In genomic region chr2:237440819-237441281, GRCh38 we compare ENCODE assay signal across 1 cellular context.
TF ChIP-seq lines count a peak whose summit lies in the region.

No MANE protein-coding gene starts in this region.

TF ChIP-seq in GM12878, 131 proteins besides CTCF, POLR2A, EP300 and RAD21 (continued from another document and continues in another):
- TF ChIP-seq, protein P1, sequence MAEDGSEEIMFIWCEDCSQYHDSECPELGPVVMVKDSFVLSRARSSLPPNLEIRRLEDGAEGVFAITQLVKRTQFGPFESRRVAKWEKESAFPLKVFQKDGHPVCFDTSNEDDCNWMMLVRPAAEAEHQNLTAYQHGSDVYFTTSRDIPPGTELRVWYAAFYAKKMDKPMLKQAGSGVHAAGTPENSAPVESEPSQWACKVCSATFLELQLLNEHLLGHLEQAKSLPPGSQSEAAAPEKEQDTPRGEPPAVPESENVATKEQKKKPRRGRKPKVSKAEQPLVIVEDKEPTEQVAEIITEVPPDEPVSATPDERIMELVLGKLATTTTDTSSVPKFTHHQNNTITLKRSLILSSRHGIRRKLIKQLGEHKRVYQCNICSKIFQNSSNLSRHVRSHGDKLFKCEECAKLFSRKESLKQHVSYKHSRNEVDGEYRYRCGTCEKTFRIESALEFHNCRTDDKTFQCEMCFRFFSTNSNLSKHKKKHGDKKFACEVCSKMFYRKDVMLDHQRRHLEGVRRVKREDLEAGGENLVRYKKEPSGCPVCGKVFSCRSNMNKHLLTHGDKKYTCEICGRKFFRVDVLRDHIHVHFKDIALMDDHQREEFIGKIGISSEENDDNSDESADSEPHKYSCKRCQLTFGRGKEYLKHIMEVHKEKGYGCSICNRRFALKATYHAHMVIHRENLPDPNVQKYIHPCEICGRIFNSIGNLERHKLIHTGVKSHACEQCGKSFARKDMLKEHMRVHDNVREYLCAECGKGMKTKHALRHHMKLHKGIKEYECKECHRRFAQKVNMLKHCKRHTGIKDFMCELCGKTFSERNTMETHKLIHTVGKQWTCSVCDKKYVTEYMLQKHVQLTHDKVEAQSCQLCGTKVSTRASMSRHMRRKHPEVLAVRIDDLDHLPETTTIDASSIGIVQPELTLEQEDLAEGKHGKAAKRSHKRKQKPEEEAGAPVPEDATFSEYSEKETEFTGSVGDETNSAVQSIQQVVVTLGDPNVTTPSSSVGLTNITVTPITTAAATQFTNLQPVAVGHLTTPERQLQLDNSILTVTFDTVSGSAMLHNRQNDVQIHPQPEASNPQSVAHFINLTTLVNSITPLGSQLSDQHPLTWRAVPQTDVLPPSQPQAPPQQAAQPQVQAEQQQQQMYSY (CRISPR knock-in tag; IDR thresholded peaks at IDR 0.05) = no peak
- TF ChIP-seq RELB (IDR thresholded peaks at IDR 0.05; ENCODE audit: low read depth) = no peak
- no peak for TF ChIP-seq ZBED1 (IDR thresholded peaks at IDR 0.05; ENCODE audit: borderline replicate concordance)
- no peak for TF ChIP-seq PML (IDR thresholded peaks at IDR 0.05; ENCODE audit: low read length)
- TF ChIP-seq ZSCAN29 (IDR thresholded peaks at IDR 0.05) = no peak
- TF ChIP-seq, protein P2, sequence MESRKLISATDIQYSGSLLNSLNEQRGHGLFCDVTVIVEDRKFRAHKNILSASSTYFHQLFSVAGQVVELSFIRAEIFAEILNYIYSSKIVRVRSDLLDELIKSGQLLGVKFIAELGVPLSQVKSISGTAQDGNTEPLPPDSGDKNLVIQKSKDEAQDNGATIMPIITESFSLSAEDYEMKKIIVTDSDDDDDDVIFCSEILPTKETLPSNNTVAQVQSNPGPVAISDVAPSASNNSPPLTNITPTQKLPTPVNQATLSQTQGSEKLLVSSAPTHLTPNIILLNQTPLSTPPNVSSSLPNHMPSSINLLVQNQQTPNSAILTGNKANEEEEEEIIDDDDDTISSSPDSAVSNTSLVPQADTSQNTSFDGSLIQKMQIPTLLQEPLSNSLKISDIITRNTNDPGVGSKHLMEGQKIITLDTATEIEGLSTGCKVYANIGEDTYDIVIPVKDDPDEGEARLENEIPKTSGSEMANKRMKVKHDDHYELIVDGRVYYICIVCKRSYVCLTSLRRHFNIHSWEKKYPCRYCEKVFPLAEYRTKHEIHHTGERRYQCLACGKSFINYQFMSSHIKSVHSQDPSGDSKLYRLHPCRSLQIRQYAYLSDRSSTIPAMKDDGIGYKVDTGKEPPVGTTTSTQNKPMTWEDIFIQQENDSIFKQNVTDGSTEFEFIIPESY (IDR thresholded peaks at IDR 0.05) = no peak
- TF ChIP-seq, protein P3, sequence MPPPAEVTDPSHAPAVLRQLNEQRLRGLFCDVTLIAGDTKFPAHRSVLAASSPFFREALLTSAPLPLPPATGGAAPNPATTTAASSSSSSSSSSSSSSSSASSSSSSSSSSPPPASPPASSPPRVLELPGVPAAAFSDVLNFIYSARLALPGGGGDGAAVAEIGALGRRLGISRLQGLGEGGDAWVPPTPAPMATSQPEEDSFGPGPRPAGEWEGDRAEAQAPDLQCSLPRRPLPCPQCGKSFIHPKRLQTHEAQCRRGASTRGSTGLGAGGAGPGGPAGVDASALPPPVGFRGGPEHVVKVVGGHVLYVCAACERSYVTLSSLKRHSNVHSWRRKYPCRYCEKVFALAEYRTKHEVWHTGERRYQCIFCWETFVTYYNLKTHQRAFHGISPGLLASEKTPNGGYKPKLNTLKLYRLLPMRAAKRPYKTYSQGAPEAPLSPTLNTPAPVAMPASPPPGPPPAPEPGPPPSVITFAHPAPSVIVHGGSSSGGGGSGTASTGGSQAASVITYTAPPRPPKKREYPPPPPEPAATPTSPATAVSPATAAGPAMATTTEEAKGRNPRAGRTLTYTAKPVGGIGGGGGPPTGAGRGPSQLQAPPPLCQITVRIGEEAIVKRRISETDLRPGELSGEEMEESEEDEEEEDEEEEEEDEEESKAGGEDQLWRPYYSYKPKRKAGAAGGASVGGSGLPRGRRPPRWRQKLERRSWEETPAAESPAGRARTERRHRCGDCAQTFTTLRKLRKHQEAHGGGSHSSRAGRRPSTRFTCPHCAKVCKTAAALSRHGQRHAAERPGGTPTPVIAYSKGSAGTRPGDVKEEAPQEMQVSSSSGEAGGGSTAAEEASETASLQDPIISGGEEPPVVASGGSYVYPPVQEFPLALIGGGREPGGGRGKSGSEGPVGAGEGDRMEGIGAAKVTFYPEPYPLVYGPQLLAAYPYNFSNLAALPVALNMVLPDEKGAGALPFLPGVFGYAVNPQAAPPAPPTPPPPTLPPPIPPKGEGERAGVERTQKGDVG (CRISPR knock-in tag; IDR thresholded peaks at IDR 0.05) = no peak
- no peak for TF ChIP-seq ZZZ3 (IDR thresholded peaks at IDR 0.05; ENCODE audit: control insufficient read depth, insufficient read length, low read depth)
- TF ChIP-seq MYB (IDR thresholded peaks at IDR 0.05; ENCODE audit: borderline replicate concordance, low read depth, low read length) = no peak
- TF ChIP-seq, protein P4, sequence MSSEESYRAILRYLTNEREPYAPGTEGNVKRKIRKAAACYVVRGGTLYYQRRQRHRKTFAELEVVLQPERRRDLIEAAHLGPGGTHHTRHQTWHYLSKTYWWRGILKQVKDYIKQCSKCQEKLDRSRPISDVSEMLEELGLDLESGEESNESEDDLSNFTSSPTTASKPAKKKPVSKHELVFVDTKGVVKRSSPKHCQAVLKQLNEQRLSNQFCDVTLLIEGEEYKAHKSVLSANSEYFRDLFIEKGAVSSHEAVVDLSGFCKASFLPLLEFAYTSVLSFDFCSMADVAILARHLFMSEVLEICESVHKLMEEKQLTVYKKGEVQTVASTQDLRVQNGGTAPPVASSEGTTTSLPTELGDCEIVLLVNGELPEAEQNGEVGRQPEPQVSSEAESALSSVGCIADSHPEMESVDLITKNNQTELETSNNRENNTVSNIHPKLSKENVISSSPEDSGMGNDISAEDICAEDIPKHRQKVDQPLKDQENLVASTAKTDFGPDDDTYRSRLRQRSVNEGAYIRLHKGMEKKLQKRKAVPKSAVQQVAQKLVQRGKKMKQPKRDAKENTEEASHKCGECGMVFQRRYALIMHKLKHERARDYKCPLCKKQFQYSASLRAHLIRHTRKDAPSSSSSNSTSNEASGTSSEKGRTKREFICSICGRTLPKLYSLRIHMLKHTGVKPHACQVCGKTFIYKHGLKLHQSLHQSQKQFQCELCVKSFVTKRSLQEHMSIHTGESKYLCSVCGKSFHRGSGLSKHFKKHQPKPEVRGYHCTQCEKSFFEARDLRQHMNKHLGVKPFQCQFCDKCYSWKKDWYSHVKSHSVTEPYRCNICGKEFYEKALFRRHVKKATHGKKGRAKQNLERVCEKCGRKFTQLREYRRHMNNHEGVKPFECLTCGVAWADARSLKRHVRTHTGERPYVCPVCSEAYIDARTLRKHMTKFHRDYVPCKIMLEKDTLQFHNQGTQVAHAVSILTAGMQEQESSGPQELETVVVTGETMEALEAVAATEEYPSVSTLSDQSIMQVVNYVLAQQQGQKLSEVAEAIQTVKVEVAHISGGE (CRISPR knock-in tag; IDR thresholded peaks at IDR 0.05) = no peak
- TF ChIP-seq MTA2 (IDR thresholded peaks at IDR 0.05; ENCODE audit: low read depth) = no peak
- TF ChIP-seq DPF2 (IDR thresholded peaks at IDR 0.05) = no peak
- peak; percentile 68 for TF ChIP-seq CREM (IDR thresholded peaks at IDR 0.05; ENCODE audit: low read depth)
- TF ChIP-seq RCOR1 (conservative IDR thresholded peaks at IDR 0.05; ENCODE audit: low read depth, low read length) = no peak
- no peak for TF ChIP-seq SIX5 (IDR thresholded peaks at IDR 0.05; ENCODE audit: low read depth, low read length, severe bottlenecking)
- TF ChIP-seq, protein P5, sequence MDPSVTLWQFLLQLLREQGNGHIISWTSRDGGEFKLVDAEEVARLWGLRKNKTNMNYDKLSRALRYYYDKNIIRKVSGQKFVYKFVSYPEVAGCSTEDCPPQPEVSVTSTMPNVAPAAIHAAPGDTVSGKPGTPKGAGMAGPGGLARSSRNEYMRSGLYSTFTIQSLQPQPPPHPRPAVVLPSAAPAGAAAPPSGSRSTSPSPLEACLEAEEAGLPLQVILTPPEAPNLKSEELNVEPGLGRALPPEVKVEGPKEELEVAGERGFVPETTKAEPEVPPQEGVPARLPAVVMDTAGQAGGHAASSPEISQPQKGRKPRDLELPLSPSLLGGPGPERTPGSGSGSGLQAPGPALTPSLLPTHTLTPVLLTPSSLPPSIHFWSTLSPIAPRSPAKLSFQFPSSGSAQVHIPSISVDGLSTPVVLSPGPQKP (IDR thresholded peaks at IDR 0.05; ENCODE audit: low read depth, low read length) = no peak
- no peak for TF ChIP-seq POLR2AphosphoS5 (IDR thresholded peaks at IDR 0.05; ENCODE audit: low read length)
- no peak for TF ChIP-seq KLF5 (IDR thresholded peaks at IDR 0.05; ENCODE audit: partially characterized antibody)
- TF ChIP-seq SMARCA5 (IDR thresholded peaks at IDR 0.05) = no peak
- TF ChIP-seq, protein P6, sequence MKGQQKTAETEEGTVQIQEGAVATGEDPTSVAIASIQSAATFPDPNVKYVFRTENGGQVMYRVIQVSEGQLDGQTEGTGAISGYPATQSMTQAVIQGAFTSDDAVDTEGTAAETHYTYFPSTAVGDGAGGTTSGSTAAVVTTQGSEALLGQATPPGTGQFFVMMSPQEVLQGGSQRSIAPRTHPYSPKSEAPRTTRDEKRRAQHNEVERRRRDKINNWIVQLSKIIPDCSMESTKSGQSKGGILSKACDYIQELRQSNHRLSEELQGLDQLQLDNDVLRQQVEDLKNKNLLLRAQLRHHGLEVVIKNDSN (IDR thresholded peaks at IDR 0.05; ENCODE audit: borderline replicate concordance, extremely low read length, insufficient read depth, low read depth, low read length) = no peak
- no peak for TF ChIP-seq RFX5 (IDR thresholded peaks at IDR 0.05; ENCODE audit: low read depth, low read length)
- TF ChIP-seq RB1 (IDR thresholded peaks at IDR 0.05; ENCODE audit: borderline replicate concordance) = no peak
- TF ChIP-seq MTA3 (IDR thresholded peaks at IDR 0.05; ENCODE audit: borderline replicate concordance, low read length) = peak; percentile 45; the same call in 1 of the 2 replicates
- TF ChIP-seq TCF7 (IDR thresholded peaks at IDR 0.05; ENCODE audit: borderline replicate concordance) = no peak
- TF ChIP-seq CHD2 (IDR thresholded peaks at IDR 0.05; ENCODE audit: borderline replicate concordance, low read depth, low read length) = no peak
- no peak for TF ChIP-seq SUPT20H (IDR thresholded peaks at IDR 0.05; ENCODE audit: borderline replicate concordance, control insufficient read depth, low read depth, low read length)
- TF ChIP-seq BMI1 (IDR thresholded peaks at IDR 0.05; ENCODE audit: borderline replicate concordance) = no peak
- TF ChIP-seq NBN (IDR thresholded peaks at IDR 0.05) = no peak
- TF ChIP-seq WRNIP1 (IDR thresholded peaks at IDR 0.05; ENCODE audit: borderline replicate concordance, low read depth, low read length) = no peak
- peak; percentile 87 for TF ChIP-seq MEF2A (IDR thresholded peaks at IDR 0.05; ENCODE audit: insufficient read depth, low read depth, low read length)
- no peak for TF ChIP-seq PKNOX1 (IDR thresholded peaks at IDR 0.05)
- TF ChIP-seq RAD51 (IDR thresholded peaks at IDR 0.05) = no peak
- TF ChIP-seq SPI1 (IDR thresholded peaks at IDR 0.05; ENCODE audit: borderline replicate concordance, insufficient read depth, low read depth, low read length) = no peak
- TF ChIP-seq CBX3 (IDR thresholded peaks at IDR 0.05; ENCODE audit: borderline replicate concordance, low read depth) = no peak
- no peak for TF ChIP-seq TAF1 (IDR thresholded peaks at IDR 0.05; ENCODE audit: borderline replicate concordance, low read depth, low read length)
- no peak for TF ChIP-seq ZNF274 (IDR thresholded peaks at IDR 0.05; ENCODE audit: insufficient read depth, insufficient read length)
- TF ChIP-seq, protein P7, sequence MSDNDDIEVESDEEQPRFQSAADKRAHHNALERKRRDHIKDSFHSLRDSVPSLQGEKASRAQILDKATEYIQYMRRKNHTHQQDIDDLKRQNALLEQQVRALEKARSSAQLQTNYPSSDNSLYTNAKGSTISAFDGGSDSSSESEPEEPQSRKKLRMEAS (IDR thresholded peaks at IDR 0.05; ENCODE audit: low read depth, low read length) = no peak
- TF ChIP-seq POLR2AphosphoS2 (IDR thresholded peaks at IDR 0.05; ENCODE audit: low read depth, low read length) = no peak
- no peak for TF ChIP-seq SMAD1 (IDR thresholded peaks at IDR 0.05; ENCODE audit: low read depth, partially characterized antibody)
- TF ChIP-seq SREBF2 (IDR thresholded peaks at IDR 0.05; ENCODE audit: low read length) = no peak
- TF ChIP-seq ZNF207 (IDR thresholded peaks at IDR 0.05; ENCODE audit: borderline replicate concordance) = no peak
- TF ChIP-seq PAX5 (IDR thresholded peaks at IDR 0.05; ENCODE audit: borderline replicate concordance, low read depth, low read length) = peak; percentile 36; the same call in 1 of the 2 replicates
- TF ChIP-seq SIN3A (IDR thresholded peaks at IDR 0.05; ENCODE audit: low read depth, low read length) = no peak
- TF ChIP-seq BCL11A (IDR thresholded peaks at IDR 0.05; ENCODE audit: low read depth, low read length) = peak; percentile 79; the same call in 1 of the 2 replicates
- peak; percentile 36 to 53; a peak in 2 of 4 replicates for TF ChIP-seq IKZF2 (IDR thresholded peaks at IDR 0.05)
- TF ChIP-seq RUNX3 (IDR thresholded peaks at IDR 0.05; ENCODE audit: low read length) = peak; percentile 70
